ENCODE assay signal across 14 cellular contexts in the genomic region with DNA sequence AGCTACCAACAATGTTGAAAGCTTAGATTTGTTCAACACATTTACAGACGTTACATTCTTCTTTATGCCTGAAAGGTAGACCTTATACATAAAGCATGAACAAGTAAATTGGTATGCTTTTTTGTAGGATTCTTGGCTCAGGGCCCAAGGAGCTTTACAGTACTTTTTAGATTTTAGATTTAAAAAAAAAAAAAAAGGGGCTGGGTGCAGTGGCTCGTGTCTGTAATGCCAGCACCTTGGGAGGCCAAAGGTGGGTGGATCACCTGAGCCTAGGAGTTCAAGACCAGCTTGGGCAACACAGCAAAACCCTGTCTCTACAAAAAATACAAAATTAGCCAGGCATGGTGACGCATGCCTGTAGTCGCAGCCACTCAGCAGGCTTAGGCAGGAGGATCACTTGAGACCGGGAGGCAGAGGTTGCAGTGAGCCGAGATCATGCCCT. TPM values are rescaled to one million over a fixed set of nuclear protein-coding genes. Genes with fewer than 3 reads are reported as not detected.
DNase-seq lines count a peak whose midpoint lies in the region; ATAC-seq and TF ChIP-seq lines count a peak whose summit lies in the region.
"Had no signal": no experiment of that assay in that cellular context is flagged by ENCODE, and none has a peak within 500 bp of the region (broad histone marks: within the 10 kb centered on the region; RNA-seq: fewer than 3 reads in every experiment).

No MANE protein-coding gene starts in this region.

- H3K27ac ChIP-seq in gastrocnemius medialis (peak overlapping the region in 3 of 4 donors; percentile 11 to 55 (median 23)), gastroesophageal sphincter (no peak overlapping the region)

- TF ChIP-seq EP300 in gastroesophageal sphincter (IDR thresholded peaks at IDR 0.05): no peak

- H3K4me1 ChIP-seq in gastrocnemius medialis (peaks cover 49 to 59% of the 10 kb centered on the region in 2 donors), gastroesophageal sphincter (peaks cover 0 to 64% (median 0%) of the 10 kb centered on the region in 3 donors)

- no peak for TF ChIP-seq POLR2A in gastrocnemius medialis (IDR thresholded peaks at IDR 0.05)
- TF ChIP-seq POLR2A in gastroesophageal sphincter (IDR thresholded peaks at IDR 0.05): no peak

- in situ Hi-C loops in gastrocnemius medialis (cut with MboI; ENCODE audit: low sequenced_read_pairs in 4 of 4): no loop called here

- TF ChIP-seq CTCF in gastrocnemius medialis (IDR thresholded peaks at IDR 0.05 in 4 of 5, conservative IDR thresholded peaks at IDR 0.05 in 1 of 5) (no peak), gastroesophageal sphincter (IDR thresholded peaks at IDR 0.05) (no peak)

- H3K9me3 ChIP-seq in gastrocnemius medialis (no peaks in the 10 kb centered on the region), gastroesophageal sphincter (no peaks in the 10 kb centered on the region)

- H3K27me3 Mint-ChIP-seq in activated CD4-positive, alpha-beta T cell treated with anti-CD3 and anti-CD28 coated beads, Interleukin-2, amount 10 ng/mL, durations not matched to agents 24 days and 14 days: no peaks in the 10 kb centered on the region
- H3K27me3 Mint-ChIP-seq in activated naive CD8-positive, alpha-beta T cell: no peaks in the 10 kb centered on the region
- H3K27me3 Mint-ChIP-seq: naive thymus-derived CD4-positive, alpha-beta T cell had no signal

- ATAC-seq in Right ventricle myocardium superior (ENCODE audit: poor library complexity) (peak; percentile 49), gastrocnemius medialis (peak in 1 of 2 donors; percentile 36), HG03097 (IDR thresholded peaks at IDR 0.05; ENCODE audit: low FRiP score, unreplicated experiment) (no peak), gastroesophageal sphincter (no peak)
- ATAC-seq: HCT116; naive thymus-derived CD4-positive, alpha-beta T cell had no signal

- intact Hi-C loops in activated CD4-positive, alpha-beta T cell treated with anti-CD3 and anti-CD28 coated beads, Interleukin-2, amount 10 ng/mL, durations not matched to agents 24 days and 14 days (cut with micrococcal nuclease): loop anchor here (5.0 kb wide), 1 partner anchor 38 kb away; a partner anchor contains a TSS
- intact Hi-C loops in Right ventricle myocardium superior (cut with DNase I): no loop called here
- intact Hi-C loops in gastrocnemius medialis (cut with DNase I; ENCODE audit: low total_unique reads): loop anchor here (5.0 kb wide), 1 partner anchor 52 kb away; no protein-coding TSS in a partner anchor

- peak overlapping the region; percentile 59 for H3K27ac Mint-ChIP-seq in activated CD4-positive, alpha-beta T cell treated with anti-CD3 and anti-CD28 coated beads, Interleukin-2, amount 10 ng/mL, durations not matched to agents 24 days and 14 days
- peak overlapping the region; percentile 54 for H3K27ac Mint-ChIP-seq in activated naive CD8-positive, alpha-beta T cell

- WGBS in gastroesophageal sphincter (ENCODE audit: low coverage in 1 of 2), 2 donors: 60 to 71% methylated on average over 3 to 6 of the region's 6 CpGs

- peaks cover 19% of the 10 kb centered on the region for H3K4me1 Mint-ChIP-seq in activated CD4-positive, alpha-beta T cell treated with anti-CD3 and anti-CD28 coated beads, Interleukin-2, amount 10 ng/mL, durations not matched to agents 24 days and 14 days
- peaks cover 62% of the 10 kb centered on the region for H3K4me1 Mint-ChIP-seq in activated naive CD8-positive, alpha-beta T cell (ENCODE audit: low read depth)

- H3K9me3 Mint-ChIP-seq in activated CD4-positive, alpha-beta T cell treated with anti-CD3 and anti-CD28 coated beads, Interleukin-2, amount 10 ng/mL, durations not matched to agents 24 days and 14 days: no peaks in the 10 kb centered on the region
- H3K9me3 Mint-ChIP-seq in activated naive CD8-positive, alpha-beta T cell (ENCODE audit: low read depth): peaks cover under 1% of the 10 kb centered on the region

- H3K36me3 Mint-ChIP-seq in activated CD4-positive, alpha-beta T cell treated with anti-CD3 and anti-CD28 coated beads, Interleukin-2, amount 10 ng/mL, durations not matched to agents 24 days and 14 days (ENCODE audit: low read depth): peaks cover 36% of the 10 kb centered on the region
- peaks cover 22% of the 10 kb centered on the region for H3K36me3 Mint-ChIP-seq in activated naive CD8-positive, alpha-beta T cell

- DNase-seq in activated CD4-positive, alpha-beta T cell treated with anti-CD3 and anti-CD28 coated beads, Interleukin-2, amount 10 ng/mL, durations not matched to agents 24 days and 14 days: no peak
- no peak for DNase-seq in activated CD4-positive, alpha-beta T cell treated with anti-CD3 and anti-CD28 coated beads, Interleukin-2, amount 50 U/mL, for 1 hour
- DNase-seq in Right ventricle myocardium superior (no peak), gastrocnemius medialis (no peak), GM19238 (ENCODE audit: insufficient read length, low spot score) (no peak)
- DNase-seq: 8988T; dermis blood vessel endothelial cell; naive thymus-derived CD4-positive, alpha-beta T cell; NCI-H2081 treated with DMSO at 0.1 percent for 48 hours; SHP77 treated with DMSO at 0.1 percent for 48 hours had no signal

- H3K4me3 ChIP-seq in gastrocnemius medialis: no peak overlapping the region
- H3K4me3 ChIP-seq in gastroesophageal sphincter: no peak overlapping the region

- H3K4me3 Mint-ChIP-seq in activated CD4-positive, alpha-beta T cell treated with anti-CD3 and anti-CD28 coated beads, Interleukin-2, amount 10 ng/mL, durations not matched to agents 24 days and 14 days: no peak overlapping the region
- H3K4me3 Mint-ChIP-seq in activated naive CD8-positive, alpha-beta T cell: no peak overlapping the region
- H3K4me3 Mint-ChIP-seq: naive thymus-derived CD4-positive, alpha-beta T cell had no signal

- H3K27me3 ChIP-seq in gastrocnemius medialis: no peaks in the 10 kb centered on the region
- H3K27me3 ChIP-seq in gastroesophageal sphincter: no peaks in the 10 kb centered on the region

- no peaks in the 10 kb centered on the region for H3K36me3 ChIP-seq in gastrocnemius medialis
- H3K36me3 ChIP-seq in gastroesophageal sphincter: peaks cover 0 to 3% of the 10 kb centered on the region in 2 donors

RNA-seq across cellular contexts. Expression of a gene that starts 39.7 kb away (rescaled TPM):
- total RNA-seq in activated CD4-positive, alpha-beta T cell treated with anti-CD3 and anti-CD28 coated beads, Interleukin-2, amount 10 ng/mL, durations not matched to agents 24 days and 14 days: 24.7 and 25.3 TPM in 2 replicates
- total RNA-seq in Right ventricle myocardium superior (137 TPM), gastrocnemius medialis (100 to 1,000 TPM in 2 of 4 donors, 10 to 100 TPM in 2; 66.9 to 128 (median 107) TPM), gastroesophageal sphincter (100 to 1,000 TPM in 2 of 4 donors, 10 to 100 TPM in 2; 68.8 to 133 (median 95.7) TPM)

Comparison
In these comparisons a context has a peak if more than half of its experiments do, and no peak if none do; other contexts are left out.
1. H3K27ac ChIP-seq: peak in gastrocnemius medialis (3 of 4); none in gastroesophageal sphincter (0 of 4).